7 cellular contexts compared by ENCODE assay signal in the genomic region with DNA sequence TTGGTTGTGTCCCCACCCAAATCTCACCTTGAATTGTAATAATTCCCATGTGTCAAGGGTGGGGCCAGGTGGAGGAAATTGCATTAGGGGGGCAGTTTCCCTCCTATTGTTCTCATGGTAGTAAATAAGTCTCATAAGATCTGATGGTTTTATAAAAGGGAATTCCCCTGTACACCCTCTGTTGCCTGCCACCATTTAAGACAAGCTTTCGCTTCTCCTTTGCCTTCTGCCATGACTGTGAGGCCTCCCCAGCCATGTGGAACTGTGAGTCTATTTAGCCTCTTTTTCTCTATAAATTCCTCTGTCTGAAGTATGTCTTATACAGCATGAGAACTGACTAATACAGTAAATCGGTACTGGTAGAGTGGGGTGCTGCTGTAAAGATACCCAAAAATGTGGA.
A peak's percentile ranks its signal among the peaks of the same experiment; 100 is the strongest.
ATAC-seq and TF ChIP-seq lines count a peak whose summit lies in the region.
"Not testable (repeated sequence)": the region's sequence is repeated elsewhere in the genome, so short reads cannot be mapped to it uniquely, and the experiment has no call there.

No MANE protein-coding gene starts in this region.

- H3F3A ChIP-seq in SU-DHL-6 (ENCODE audit: insufficient read depth), result not testable (repeated sequence)

- ATAC-seq in GM18498 (IDR thresholded peaks at IDR 0.05; ENCODE audit: unreplicated experiment) (peak; percentile 80), GM18870 (IDR thresholded peaks at IDR 0.05; ENCODE audit: unreplicated experiment) (peak; percentile 80), GM21390 (IDR thresholded peaks at IDR 0.05; ENCODE audit: unreplicated experiment) (peak; percentile 74), HG02642 (IDR thresholded peaks at IDR 0.05; ENCODE audit: poor library complexity, unreplicated experiment) (peak; percentile 73), HG03039 (IDR thresholded peaks at IDR 0.05; ENCODE audit: unreplicated experiment) (peak; percentile 70), HG03457 (IDR thresholded peaks at IDR 0.05; ENCODE audit: unreplicated experiment) (peak; percentile 61)

- not testable (repeated sequence) for H3K9me2 ChIP-seq in SU-DHL-6 (replicated peaks; ENCODE audit: insufficient read depth, low read length)

- peak overlapping the region; percentile 49 for H3K27ac ChIP-seq in SU-DHL-6 (ENCODE audit: low read depth, low read length)

- not testable (repeated sequence) for H3K36me3 ChIP-seq in SU-DHL-6 (ENCODE audit: low read length)

- H3K9me3 ChIP-seq in SU-DHL-6 (ENCODE audit: insufficient read depth, low read length), result peaks cover 10% of the 10 kb centered on the region; the same call in 1 of the 2 replicates

- H3K4me2 ChIP-seq in SU-DHL-6 (ENCODE audit: low read depth, low read length, poor library complexity, severe bottlenecking), result peak overlapping the region; percentile 17

- not testable (repeated sequence) for H4K20me1 ChIP-seq in SU-DHL-6 (ENCODE audit: low read depth, low read length)

- not testable (repeated sequence) for TF ChIP-seq CTCF in SU-DHL-6 (IDR thresholded peaks at IDR 0.05; ENCODE audit: insufficient read depth, low read length, poor library complexity, severe bottlenecking)

- H2AFZ ChIP-seq in SU-DHL-6 (ENCODE audit: low read depth, low read length, severe bottlenecking), result not testable (repeated sequence)

- H3K9ac ChIP-seq in SU-DHL-6 (ENCODE audit: low read length), result not testable (repeated sequence)

- H3K79me2 ChIP-seq in SU-DHL-6 (ENCODE audit: insufficient read depth, low read length), result not testable (repeated sequence)

- not testable (repeated sequence) for H3K4me3 ChIP-seq in SU-DHL-6 (ENCODE audit: insufficient read depth, low read length, poor library complexity, severe bottlenecking)

- H3K27me3 ChIP-seq in SU-DHL-6 (ENCODE audit: low read length), result not testable (repeated sequence)
